In genomic region chr6:70667256-70667710, GRCh38 we compare ENCODE assay signal across 1 cellular context.
TF ChIP-seq lines count a peak whose summit lies in the region.

No MANE protein-coding gene starts in this region.

TF ChIP-seq in K562, 482 proteins besides CTCF, POLR2A, EP300 and RAD21 (continued from another document and continues in another):
- TF ChIP-seq ZNF407 (IDR thresholded peaks at IDR 0.05; ENCODE audit: low read depth) (peak; percentile 76; the same call in 1 of the 2 replicates), CSDE1 (IDR thresholded peaks at IDR 0.05) (0 out of 4 replicates have a peak, but pooled peaks of 1 of the 2 experiments have one; percentile 20), HDAC8 (tag; IDR thresholded peaks at IDR 0.05) (no peak), FOXO4 (CRISPR knock-in tag; IDR thresholded peaks at IDR 0.05) (0 out of 2 replicates have a peak, but pooled peaks have one; percentile 21), ETV5 (CRISPR knock-in tag; IDR thresholded peaks at IDR 0.05; ENCODE audit: low read depth) (0 out of 2 replicates have a peak, but pooled peaks have one; percentile 13), NEUROD1 (IDR thresholded peaks at IDR 0.05; ENCODE audit: borderline replicate concordance, low read depth, low read length, partially characterized antibody) (no peak), ZFPM2 (CRISPR knock-in tag; IDR thresholded peaks at IDR 0.05) (no peak), MCM7 (IDR thresholded peaks at IDR 0.05) (no peak), NELFE (IDR thresholded peaks at IDR 0.05; ENCODE audit: insufficient read depth, insufficient read length) (no peak), RREB1 (CRISPR knock-in tag; IDR thresholded peaks at IDR 0.05) (no peak), EWSR1 (IDR thresholded peaks at IDR 0.05; ENCODE audit: borderline replicate concordance, low read depth, partially characterized antibody) (no peak), MAFF (IDR thresholded peaks at IDR 0.05; ENCODE audit: low read length) (peak; percentile 2; the same call in 1 of the 2 replicates), ARID3A (IDR thresholded peaks at IDR 0.05; ENCODE audit: borderline replicate concordance, low read depth, low read length) (no peak), KAT7 (CRISPR knock-in tag; IDR thresholded peaks at IDR 0.05; ENCODE audit: borderline replicate concordance) (no peak), ZNF41 (CRISPR knock-in tag; conservative IDR thresholded peaks at IDR 0.05) (0 out of 2 replicates have a peak, but pooled peaks have one; percentile 24), SUPT5H (IDR thresholded peaks at IDR 0.05) (0 out of 2 replicates have a peak, but pooled peaks have one; percentile 50), SIN3A (IDR thresholded peaks at IDR 0.05; ENCODE audit: borderline replicate concordance in 2 of 2, control insufficient read depth in 1 of 2, low read depth in 2 of 2, low read length in 2 of 2) (no peak), ZNF316 (IDR thresholded peaks at IDR 0.05) (no peak), BHLHE40 (IDR thresholded peaks at IDR 0.05; ENCODE audit: low read length) (no peak), TAF9B (IDR thresholded peaks at IDR 0.05; ENCODE audit: partially characterized antibody) (peak; percentile 26), ILF3 (IDR thresholded peaks at IDR 0.05; ENCODE audit: borderline replicate concordance) (no peak), SRF (CRISPR knock-in tag; IDR thresholded peaks at IDR 0.05) (0 out of 4 replicates have a peak, but pooled peaks of 1 of the 2 experiments have one; percentile 63), MEF2D (tag; conservative IDR thresholded peaks at IDR 0.05; ENCODE audit: low read depth) (no peak), POLR2H (tag; IDR thresholded peaks at IDR 0.05; ENCODE audit: low read depth) (peak; percentile 66), STAT5A (IDR thresholded peaks at IDR 0.05; ENCODE audit: borderline replicate concordance, low read length) (no peak), ZFX (CRISPR knock-in tag; IDR thresholded peaks at IDR 0.05) (no peak), ZFP30 (CRISPR knock-in tag; IDR thresholded peaks at IDR 0.05; ENCODE audit: borderline replicate concordance) (no peak)
- TF ChIP-seq, protein P1, sequence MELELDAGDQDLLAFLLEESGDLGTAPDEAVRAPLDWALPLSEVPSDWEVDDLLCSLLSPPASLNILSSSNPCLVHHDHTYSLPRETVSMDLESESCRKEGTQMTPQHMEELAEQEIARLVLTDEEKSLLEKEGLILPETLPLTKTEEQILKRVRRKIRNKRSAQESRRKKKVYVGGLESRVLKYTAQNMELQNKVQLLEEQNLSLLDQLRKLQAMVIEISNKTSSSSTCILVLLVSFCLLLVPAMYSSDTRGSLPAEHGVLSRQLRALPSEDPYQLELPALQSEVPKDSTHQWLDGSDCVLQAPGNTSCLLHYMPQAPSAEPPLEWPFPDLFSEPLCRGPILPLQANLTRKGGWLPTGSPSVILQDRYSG (tag; conservative IDR thresholded peaks at IDR 0.05; ENCODE audit: low read depth) = peak; percentile 39; the same call in 1 of the 2 replicates
- TF ChIP-seq, protein P2, sequence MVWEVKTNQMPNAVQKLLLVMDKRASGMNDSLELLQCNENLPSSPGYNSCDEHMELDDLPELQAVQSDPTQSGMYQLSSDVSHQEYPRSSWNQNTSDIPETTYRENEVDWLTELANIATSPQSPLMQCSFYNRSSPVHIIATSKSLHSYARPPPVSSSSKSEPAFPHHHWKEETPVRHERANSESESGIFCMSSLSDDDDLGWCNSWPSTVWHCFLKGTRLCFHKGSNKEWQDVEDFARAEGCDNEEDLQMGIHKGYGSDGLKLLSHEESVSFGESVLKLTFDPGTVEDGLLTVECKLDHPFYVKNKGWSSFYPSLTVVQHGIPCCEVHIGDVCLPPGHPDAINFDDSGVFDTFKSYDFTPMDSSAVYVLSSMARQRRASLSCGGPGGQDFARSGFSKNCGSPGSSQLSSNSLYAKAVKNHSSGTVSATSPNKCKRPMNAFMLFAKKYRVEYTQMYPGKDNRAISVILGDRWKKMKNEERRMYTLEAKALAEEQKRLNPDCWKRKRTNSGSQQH (CRISPR knock-in tag; IDR thresholded peaks at IDR 0.05) = 0 out of 2 replicates have a peak, but pooled peaks have one; percentile 17
- TF ChIP-seq, protein P3, sequence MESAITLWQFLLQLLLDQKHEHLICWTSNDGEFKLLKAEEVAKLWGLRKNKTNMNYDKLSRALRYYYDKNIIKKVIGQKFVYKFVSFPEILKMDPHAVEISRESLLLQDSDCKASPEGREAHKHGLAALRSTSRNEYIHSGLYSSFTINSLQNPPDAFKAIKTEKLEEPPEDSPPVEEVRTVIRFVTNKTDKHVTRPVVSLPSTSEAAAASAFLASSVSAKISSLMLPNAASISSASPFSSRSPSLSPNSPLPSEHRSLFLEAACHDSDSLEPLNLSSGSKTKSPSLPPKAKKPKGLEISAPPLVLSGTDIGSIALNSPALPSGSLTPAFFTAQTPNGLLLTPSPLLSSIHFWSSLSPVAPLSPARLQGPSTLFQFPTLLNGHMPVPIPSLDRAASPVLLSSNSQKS (CRISPR knock-in tag; IDR thresholded peaks at IDR 0.05) = no peak
- TF ChIP-seq, protein P4, sequence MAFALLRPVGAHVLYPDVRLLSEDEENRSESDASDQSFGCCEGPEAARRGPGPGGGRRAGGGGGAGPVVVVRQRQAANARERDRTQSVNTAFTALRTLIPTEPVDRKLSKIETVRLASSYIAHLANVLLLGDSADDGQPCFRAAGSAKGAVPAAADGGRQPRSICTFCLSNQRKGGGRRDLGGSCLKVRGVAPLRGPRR (CRISPR knock-in tag; IDR thresholded peaks at IDR 0.05) = no peak
